ENCODE assay signal across 16 cellular contexts in genomic region chr1:173508541-173508940, GRCh38. TPM values are rescaled to one million over a fixed set of nuclear protein-coding genes. Genes with fewer than 3 reads are reported as not detected.
DNase-seq lines count a peak whose midpoint lies in the region; ATAC-seq, FAIRE-seq and TF ChIP-seq lines count a peak whose summit lies in the region.
"Had no signal": no experiment of that assay in that cellular context is flagged by ENCODE, and none has a peak within 500 bp of the region (broad histone marks: within the 10 kb centered on the region; RNA-seq: fewer than 3 reads in every experiment).

No MANE protein-coding gene starts in this region.

- H4K91ac ChIP-seq in IMR-90 (ENCODE audit: insufficient read depth, low read depth, low read length) = no peak overlapping the region

- ATAC-seq in IMR-90 (ENCODE audit: low read depth) (no peak), HG03521 (IDR thresholded peaks at IDR 0.05; ENCODE audit: unreplicated experiment) (no peak)

- WGBS in IMR-90 (ENCODE audit: extremely low coverage in 2 of 2, insufficient read length in 1 of 2), 2 experiments = no CpG with 5 or more reads among the region's 2 CpGs

- TF ChIP-seq POLR2A in IMR-90 (IDR thresholded peaks at IDR 0.05; ENCODE audit: low read depth, low read length) = no peak

- in situ Hi-C loops in IMR-90 (cut with MboI; ENCODE audit: low sequenced_read_pairs) = no loop called here

- POLR2A ChIA-PET in IMR-90 (lab: Charles Lee; ENCODE audit: unreplicated experiment) = no interaction called here

- H3K79me1 ChIP-seq in IMR-90 (ENCODE audit: low read depth in 1 of 2, low read length in 2 of 2) = no peaks in the 10 kb centered on the region

- TF ChIP-seq CTCF in D721Med (IDR thresholded peaks at IDR 0.05; ENCODE audit: insufficient read depth, missing control alignments) = no peak
- TF ChIP-seq CTCF in IMR-90 (conservative IDR thresholded peaks at IDR 0.05; ENCODE audit: low read depth, low read length) = no peak

- no peak overlapping the region for H2AFZ ChIP-seq in IMR-90 (replicated peaks; ENCODE audit: low read length, poor library complexity)

- peaks cover 5% of the 10 kb centered on the region; the same call in 1 of the 2 replicates for H3K4me1 ChIP-seq in IMR-90 (ENCODE audit: control insufficient read depth, insufficient read depth, low read length)
- H3K4me1 ChIP-seq: BLaER1 treated with 17β-estradiol and CSF1 and Interleukin-3, amounts not matched to agents 10 nM and 100 nM had no signal

- H3K9me3 ChIP-seq in IMR-90 (ENCODE audit: control insufficient read depth, insufficient read depth, low read length) = no peaks in the 10 kb centered on the region
- H3K9me3 ChIP-seq: BLaER1 treated with 17β-estradiol and CSF1 and Interleukin-3, amounts not matched to agents 10 nM and 100 nM had no signal

- no peak overlapping the region for H3K23ac ChIP-seq in IMR-90 (ENCODE audit: low read depth, low read length)

- TF ChIP-seq RAD21 in IMR-90 (IDR thresholded peaks at IDR 0.05; ENCODE audit: low read length) = no peak

- H3K27ac ChIP-seq in IMR-90 (ENCODE audit: insufficient read depth, low read length) (no peak overlapping the region), epithelial cell of prostate (peak overlapping the region; percentile 65)
- H3K27ac ChIP-seq: BLaER1 treated with 17β-estradiol and CSF1 and Interleukin-3, amounts not matched to agents 10 nM and 100 nM; HL-60 had no signal

- dilution Hi-C loops in IMR-90 (cut with HindIII; ENCODE audit: low sequenced_read_pairs, unreplicated experiment) = no loop called here

- H4K8ac ChIP-seq in IMR-90 (ENCODE audit: low read depth in 2 of 2, low read length in 2 of 2) = no peak overlapping the region

- H3K4me2 ChIP-seq in IMR-90 (ENCODE audit: low read depth, low read length) = no peak overlapping the region
- H3K4me2 ChIP-seq: BLaER1 treated with 17β-estradiol and CSF1 and Interleukin-3, amounts not matched to agents 10 nM and 100 nM had no signal

- no peak overlapping the region for H2BK15ac ChIP-seq in IMR-90 (ENCODE audit: low read depth, low read length)

- no peak overlapping the region for H3K56ac ChIP-seq in IMR-90 (ENCODE audit: extremely low read depth, insufficient read depth, low read length)

- no peaks in the 10 kb centered on the region for H4K20me1 ChIP-seq in IMR-90 (ENCODE audit: insufficient read depth, low read length)
- H4K20me1 ChIP-seq: BLaER1 treated with 17β-estradiol and CSF1 and Interleukin-3, amounts not matched to agents 10 nM and 100 nM had no signal

- H3K36me3 ChIP-seq in IMR-90 (ENCODE audit: control insufficient read depth, insufficient read depth, low read length) = no peaks in the 10 kb centered on the region
- H3K36me3 ChIP-seq: BLaER1 treated with 17β-estradiol and CSF1 and Interleukin-3, amounts not matched to agents 10 nM and 100 nM had no signal

- no peak overlapping the region for H4K5ac ChIP-seq in IMR-90 (ENCODE audit: low read depth, low read length)

- FAIRE-seq in D721Med (lab: Jason Lieb, UNC) = peak; percentile 51

- intact Hi-C loops in IMR-90 (cut with micrococcal nuclease) = no loop called here

- no peak overlapping the region for H3K9ac ChIP-seq in IMR-90 (ENCODE audit: low read depth, low read length)
- H3K9ac ChIP-seq: BLaER1 treated with 17β-estradiol and CSF1 and Interleukin-3, amounts not matched to agents 10 nM and 100 nM had no signal

- no peak overlapping the region for H2BK5ac ChIP-seq in IMR-90 (ENCODE audit: low read depth, low read length, poor library complexity, severe bottlenecking)

- H3K14ac ChIP-seq in IMR-90 (replicated peaks; ENCODE audit: low read depth, low read length) = no peak overlapping the region

- CTCF ChIA-PET in IMR-90 (lab: Yijun Ruan, JAX) = no interaction called here

- no peak overlapping the region for H2AK9ac ChIP-seq in IMR-90 (replicated peaks; ENCODE audit: low read depth, low read length, poor library complexity)

- H3K4me3 ChIP-seq in IMR-90 (ENCODE audit: insufficient read depth, low read depth, low read length) = no peak overlapping the region
- H3K4me3 ChIP-seq: BLaER1 treated with 17β-estradiol and CSF1 and Interleukin-3, amounts not matched to agents 10 nM and 100 nM had no signal

- no peak overlapping the region for H2BK120ac ChIP-seq in IMR-90 (ENCODE audit: low read depth, low read length)

- H3K27me3 ChIP-seq in IMR-90 (ENCODE audit: control insufficient read depth, insufficient read depth, low read length) = no peaks in the 10 kb centered on the region; the same call in 1 of the 2 replicates
- H3K27me3 ChIP-seq: BLaER1 treated with 17β-estradiol and CSF1 and Interleukin-3, amounts not matched to agents 10 nM and 100 nM had no signal

- H3K4ac ChIP-seq in IMR-90 (ENCODE audit: low read depth, low read length) = no peak overlapping the region

- DNase-seq in D721Med (ENCODE audit: insufficient read length, low spot score) (no peak), IMR-90 (peak; percentile 39), epithelial cell of prostate (ENCODE audit: low read depth, low spot score) (no peak), renal cortical epithelial cell (ENCODE audit: low read depth) (peak; percentile 53), HUDEP-2 (lab: John Stamatoyannopoulos, UW; ENCODE audit: unreplicated experiment in 76 of 76) (no peak), Kasumi-1 (lab: John Stamatoyannopoulos, UW) (no peak)
- DNase-seq: DMS 273 treated with DMSO at 0.1 percent for 48 hours, KBM-7, NCI-H1048, NCI-H1436 treated with DMSO at 0.1 percent for 48 hours, NCI-H2029 treated with DMSO at 0.1 percent for 48 hours, NCI-H510A, NCI-H774 had no signal

- no peak overlapping the region for H2AK5ac ChIP-seq in IMR-90 (ENCODE audit: low read depth, low read length)

- H3K18ac ChIP-seq in IMR-90 (ENCODE audit: low read depth, low read length) = no peak overlapping the region

- no TSS peak for BruUV-seq in IMR-90 (replicated peaks; lab: Mats Ljungman, UMichigan)

- H3K9me1 ChIP-seq in IMR-90 (ENCODE audit: insufficient read depth, low read length) = 0 out of 2 replicates have a peak, but pooled peaks cover 7% of the 10 kb centered on the region

- H2BK20ac ChIP-seq in IMR-90 (ENCODE audit: low read depth, low read length) = no peak overlapping the region

TF ChIP-seq in IMR-90, 13 proteins besides CTCF, POLR2A, EP300 and RAD21:
- TF ChIP-seq FOS (IDR thresholded peaks at IDR 0.05; ENCODE audit: low read depth, low read length) (no peak), MAZ (IDR thresholded peaks at IDR 0.05; ENCODE audit: borderline replicate concordance, low read depth, low read length) (no peak), USF2 (IDR thresholded peaks at IDR 0.05; ENCODE audit: low read depth, low read length) (no peak), CHD1 (IDR thresholded peaks at IDR 0.05; ENCODE audit: low read depth, low read length) (no peak), CEBPB (IDR thresholded peaks at IDR 0.05; ENCODE audit: low read depth, low read length) (no peak), BHLHE40 (IDR thresholded peaks at IDR 0.05; ENCODE audit: low read depth, low read length) (no peak), NFE2L2 (IDR thresholded peaks at IDR 0.05; ENCODE audit: low read depth, low read length) (no peak), RFX5 (IDR thresholded peaks at IDR 0.05; ENCODE audit: low read depth, low read length) (no peak), MXI1 (IDR thresholded peaks at IDR 0.05; ENCODE audit: borderline replicate concordance, low read depth, low read length) (no peak), ELK1 (IDR thresholded peaks at IDR 0.05; ENCODE audit: borderline replicate concordance, low read depth, low read length) (no peak), MAFK (IDR thresholded peaks at IDR 0.05; ENCODE audit: low read depth, low read length) (no peak), SMC3 (IDR thresholded peaks at IDR 0.05; ENCODE audit: low read depth, low read length) (no peak)

RNA-seq across cellular contexts. Expression of gene PRDX6, which starts 31.4 kb away (rescaled TPM):
- total RNA-seq in IMR-90 (2012; rRNA removed) (293 and 373 TPM in 2 replicates), renal cortical epithelial cell (354 and 387 TPM in 2 replicates)
- 348 and 426 TPM in 2 replicates for polyA plus RNA-seq in IMR-90 (2012; rRNA removed)
- polyA plus RNA-seq in IMR-90 (2012; cell fraction: cytosol; rRNA removed) = 183 and 353 TPM in 2 replicates
- 78.5 and 401 TPM in 2 replicates for polyA plus RNA-seq in IMR-90 (2012; cell fraction: nucleus; rRNA removed; ENCODE audit: low replicate concordance)

Comparison
In these comparisons a context has a peak if more than half of its experiments do, and no peak if none do; other contexts are left out.
1. DNase-seq: peak in IMR-90 (single experiment) and renal cortical epithelial cell (single experiment); none in D721Med (single experiment), epithelial cell of prostate (single experiment), HUDEP-2 (0 of 76) and Kasumi-1 (0 of 2).